21 cellular contexts compared by ENCODE assay signal in genomic region chr6:10431423-10432164, GRCh38. TPM values are rescaled to one million over a fixed set of nuclear protein-coding genes. Genes with fewer than 3 reads are reported as not detected.
DNase-seq lines count a peak whose midpoint lies in the region; ATAC-seq and TF ChIP-seq lines count a peak whose summit lies in the region.
"Had no signal": no experiment of that assay in that cellular context is flagged by ENCODE, and none has a peak within 500 bp of the region (broad histone marks: within the 10 kb centered on the region; RNA-seq: fewer than 3 reads in every experiment).

No MANE protein-coding gene starts in this region.

- H4K8ac ChIP-seq in neuronal stem cell (ENCODE audit: low read depth, low read length): no peak overlapping the region

- no peak overlapping the region for H3K23ac ChIP-seq in neuronal stem cell (ENCODE audit: low read depth, low read length, poor library complexity)

- no peak overlapping the region for H3K27ac Mint-ChIP-seq in endodermal cell
- H3K27ac Mint-ChIP-seq: activated CD8-positive, alpha-beta T cell treated with anti-CD3 and anti-CD28 coated beads for 36 hours; CD4-positive, CD25-positive, alpha-beta regulatory T cell; natural killer cell; T-helper 17 cell had no signal

- no peaks in the 10 kb centered on the region for H3K36me3 Mint-ChIP-seq in endodermal cell (ENCODE audit: low read depth)
- H3K36me3 Mint-ChIP-seq: CD4-positive, CD25-positive, alpha-beta regulatory T cell; natural killer cell had no signal

- in situ Hi-C loops in GM23248 (cut with MboI): no loop called here

- no peak for TF ChIP-seq POLR2A in breast epithelium (IDR thresholded peaks at IDR 0.05)

- H3K9me3 ChIP-seq in GM23248 (ENCODE audit: low read depth) (no peaks in the 10 kb centered on the region), breast epithelium (no peaks in the 10 kb centered on the region), lung (ENCODE audit: control insufficient read depth in 2 of 2, insufficient read depth in 1 of 2, low read length in 1 of 2) (no peaks in the 10 kb centered on the region), neuronal stem cell (replicated peaks in 1 of 2; ENCODE audit: control insufficient read depth in 2 of 2, insufficient read depth in 1 of 2, low read depth in 1 of 2, low read length in 2 of 2) (no peaks in the 10 kb centered on the region), endodermal cell (ENCODE audit: control insufficient read depth, low read length) (no peaks in the 10 kb centered on the region), right cardiac atrium (ENCODE audit: control insufficient read depth, low read length) (no peaks in the 10 kb centered on the region)
- H3K9me3 ChIP-seq: gastrocnemius medialis, pancreas, sigmoid colon, SJCRH30, suprapubic skin had no signal

- no peaks in the 10 kb centered on the region for H3K9me3 Mint-ChIP-seq in endodermal cell
- H3K9me3 Mint-ChIP-seq: activated CD8-positive, alpha-beta T cell treated with anti-CD3 and anti-CD28 coated beads for 36 hours; CD4-positive, CD25-positive, alpha-beta regulatory T cell; natural killer cell had no signal

- H2AFZ ChIP-seq in GM23248: peak overlapping the region; percentile 26; the same call in 1 of the 2 replicates
- no peak overlapping the region for H2AFZ ChIP-seq in neuronal stem cell (ENCODE audit: low read length)

- H3K9ac ChIP-seq in GM23248: no peak overlapping the region
- no peak overlapping the region for H3K9ac ChIP-seq in neuronal stem cell (ENCODE audit: low read depth, low read length, poor library complexity)
- no peak overlapping the region for H3K9ac ChIP-seq in endodermal cell (ENCODE audit: extremely low read depth, low read length, poor library complexity, severe bottlenecking)

- no peak overlapping the region for H2BK120ac ChIP-seq in neuronal stem cell (ENCODE audit: low read depth, low read length)

- H3K27me3 Mint-ChIP-seq in endodermal cell (ENCODE audit: insufficient read depth): peaks cover 60% of the 10 kb centered on the region

- TF ChIP-seq CTCF in breast epithelium (IDR thresholded peaks at IDR 0.05) (no peak), lung (IDR thresholded peaks at IDR 0.05; ENCODE audit: control extremely low read depth, extremely low read depth) (no peak), endodermal cell (conservative IDR thresholded peaks at IDR 0.05) (no peak)

- no peaks in the 10 kb centered on the region for H3K79me2 ChIP-seq in GM23248 (ENCODE audit: insufficient read depth)

- H3K27ac ChIP-seq in GM23248: no peak overlapping the region
- peak overlapping the region; percentile 63 to 85 for H3K27ac ChIP-seq in breast epithelium
- H3K27ac ChIP-seq in lung (ENCODE audit: low read depth in 1 of 2, low read length in 1 of 2): no peak overlapping the region
- H3K27ac ChIP-seq in neuronal stem cell (replicated peaks; ENCODE audit: low read length): no peak overlapping the region
- H3K27ac ChIP-seq in endodermal cell (ENCODE audit: low read depth, low read length): no peak overlapping the region
- no peak overlapping the region for H3K27ac ChIP-seq in right cardiac atrium (ENCODE audit: low read length)
- H3K27ac ChIP-seq: cardiac muscle cell, gastrocnemius medialis, pancreas, sigmoid colon, SJCRH30, suprapubic skin had no signal

- H2BK5ac ChIP-seq in neuronal stem cell (ENCODE audit: low read length): no peak overlapping the region

- ATAC-seq in lung (ENCODE audit: insufficient read depth, low FRiP score) (no peak), right cardiac atrium (no peak), HG02623 (IDR thresholded peaks at IDR 0.05; ENCODE audit: unreplicated experiment) (no peak)
- ATAC-seq: activated CD8-positive, alpha-beta T cell treated with anti-CD3 and anti-CD28 coated beads for 36 hours; gastrocnemius medialis; natural killer cell; pancreas; T-helper 17 cell had no signal

- H3K79me1 ChIP-seq in neuronal stem cell (ENCODE audit: low read depth, low read length): no peaks in the 10 kb centered on the region

- H3K4me3 Mint-ChIP-seq in endodermal cell: no peak overlapping the region
- H3K4me3 Mint-ChIP-seq: activated CD8-positive, alpha-beta T cell treated with anti-CD3 and anti-CD28 coated beads for 36 hours; CD4-positive, CD25-positive, alpha-beta regulatory T cell; natural killer cell; T-helper 17 cell had no signal

- no peak overlapping the region for H2AK5ac ChIP-seq in neuronal stem cell (ENCODE audit: low read depth, low read length)

- H3F3A ChIP-seq in GM23248 (ENCODE audit: insufficient read depth): no peaks in the 10 kb centered on the region

- H3K4me3 ChIP-seq in GM23248 (no peak overlapping the region), breast epithelium (no peak overlapping the region), lung (no peak overlapping the region), neuronal stem cell (ENCODE audit: low read length in 2 of 2) (no peak overlapping the region), endodermal cell (ENCODE audit: low read length) (no peak overlapping the region), right cardiac atrium (ENCODE audit: low read length) (no peak overlapping the region)
- H3K4me3 ChIP-seq: cardiac muscle cell, gastrocnemius medialis, pancreas, sigmoid colon, SJCRH30, suprapubic skin had no signal

- H2BK12ac ChIP-seq in neuronal stem cell (ENCODE audit: low read length): no peak overlapping the region

- H3K27me3 ChIP-seq in GM23248 (replicated peaks; ENCODE audit: insufficient read depth) (no peaks in the 10 kb centered on the region), breast epithelium (no peaks in the 10 kb centered on the region), lung (ENCODE audit: control insufficient read depth, insufficient read depth) (no peaks in the 10 kb centered on the region), neuronal stem cell (ENCODE audit: control insufficient read depth in 3 of 3, insufficient read depth in 3 of 3, low read depth in 1 of 3, low read length in 3 of 3) (peaks cover 0 to 21% (median 10%) of the 10 kb centered on the region in 3 experiments), endodermal cell (ENCODE audit: control insufficient read depth, insufficient read depth, low read length, poor library complexity, severe bottlenecking) (peaks cover 35% of the 10 kb centered on the region), right cardiac atrium (ENCODE audit: control insufficient read depth, insufficient read depth) (no peaks in the 10 kb centered on the region)
- H3K27me3 ChIP-seq: SJCRH30, suprapubic skin had no signal

- no peak overlapping the region for H4K91ac ChIP-seq in neuronal stem cell (ENCODE audit: low read depth, low read length, poor library complexity)

- DNase-seq in GM23248 (no peak), NCI-H69 (lab: John Stamatoyannopoulos, UW) (peak; percentile 74), breast epithelium (ENCODE audit: low spot score in 2 of 2) (peak in 1 of 2 donors; percentile 30), lung (ENCODE audit: low spot score) (peak; percentile 14), neuronal stem cell (ENCODE audit: low spot score) (no peak), endodermal cell (no peak), right cardiac atrium (no peak)
- DNase-seq: activated CD8-positive, alpha-beta T cell treated with anti-CD3 and anti-CD28 coated beads for 36 hours; CD4-positive, CD25-positive, alpha-beta regulatory T cell; gastrocnemius medialis; natural killer cell; NCI-H1105 treated with DMSO at 0.1 percent for 48 hours; NCI-H2171; pancreas; sigmoid colon; T-helper 17 cell had no signal

- H3K14ac ChIP-seq in neuronal stem cell (ENCODE audit: low read length): no peak overlapping the region

- H3K36me3 ChIP-seq in GM23248 (ENCODE audit: low read depth): no peaks in the 10 kb centered on the region
- H3K36me3 ChIP-seq in breast epithelium: no peaks in the 10 kb centered on the region
- no peaks in the 10 kb centered on the region for H3K36me3 ChIP-seq in lung (ENCODE audit: control insufficient read depth in 2 of 2, insufficient read depth in 2 of 2, low read length in 2 of 2)
- H3K36me3 ChIP-seq in neuronal stem cell (replicated peaks in 1 of 2; ENCODE audit: control insufficient read depth in 2 of 2, insufficient read depth in 2 of 2, low read length in 2 of 2): no peaks in the 10 kb centered on the region
- no peaks in the 10 kb centered on the region for H3K36me3 ChIP-seq in endodermal cell (ENCODE audit: control insufficient read depth, insufficient read depth, low read length)
- H3K36me3 ChIP-seq: cardiac muscle cell, gastrocnemius medialis, pancreas, sigmoid colon, SJCRH30, suprapubic skin had no signal

- no peaks in the 10 kb centered on the region for H3K9me2 ChIP-seq in GM23248 (ENCODE audit: insufficient read depth)

- H3K4me2 ChIP-seq in GM23248 (ENCODE audit: unreplicated experiment) (no peak overlapping the region), neuronal stem cell (ENCODE audit: insufficient read depth, low read length, poor library complexity, severe bottlenecking) (no peak overlapping the region)

- no peak overlapping the region for H3K4ac ChIP-seq in neuronal stem cell (ENCODE audit: low read length)

- WGBS in GM23248 (ENCODE audit: low coverage in 1 of 2, low lambda C conversion rate in 2 of 2, missing lambda C conversion rate in 2 of 2), 2 experiments: 72 to 77% methylated on average over 7 of the region's 7 CpGs
- WGBS in lung, 2 donors: 81 to 85% methylated on average over 7 of the region's 7 CpGs
- WGBS in neuronal stem cell (ENCODE audit: extremely low coverage in 2 of 2, insufficient read length in 2 of 2, insufficient replicate concordance in 1 of 2), 2 donors: no CpG with 5 or more reads among the region's 7 CpGs
- 88 to 93% methylated on average over 6 to 7 of the region's 7 CpGs for WGBS in endodermal cell (ENCODE audit: insufficient coverage in 1 of 2, insufficient read length in 1 of 2), 2 experiments
- 75% methylated on average over 7 of the region's 7 CpGs for WGBS in right cardiac atrium

- no peaks in the 10 kb centered on the region for H4K20me1 ChIP-seq in GM23248 (ENCODE audit: insufficient read depth)

- peaks cover 12% of the 10 kb centered on the region for H3K4me1 Mint-ChIP-seq in endodermal cell

- peaks cover 9% of the 10 kb centered on the region; the same call in 1 of the 2 replicates for H3K4me1 ChIP-seq in GM23248 (ENCODE audit: insufficient read depth)
- peaks cover 0 to 3% of the 10 kb centered on the region in 2 donors for H3K4me1 ChIP-seq in breast epithelium
- H3K4me1 ChIP-seq in lung (ENCODE audit: control insufficient read depth in 2 of 2, insufficient read depth in 2 of 2, low read length in 2 of 2): no peaks in the 10 kb centered on the region
- peaks cover 0 to under 1% of the 10 kb centered on the region in 2 donors for H3K4me1 ChIP-seq in neuronal stem cell (ENCODE audit: control insufficient read depth in 2 of 2, insufficient read depth in 1 of 2, low read depth in 1 of 2, low read length in 2 of 2)
- H3K4me1 ChIP-seq in endodermal cell (ENCODE audit: control insufficient read depth, insufficient read depth, low read length): no peaks in the 10 kb centered on the region
- H3K4me1 ChIP-seq in right cardiac atrium (ENCODE audit: control insufficient read depth, insufficient read depth, low read length): no peaks in the 10 kb centered on the region
- H3K4me1 ChIP-seq: gastrocnemius medialis, pancreas, SJCRH30 had no signal

- no peak overlapping the region for H2BK15ac ChIP-seq in neuronal stem cell (ENCODE audit: low read length)

- intact Hi-C loops in breast epithelium (cut with DNase I; ENCODE audit: low total_unique reads) (no loop called here), right cardiac atrium (cut with DNase I) (loop anchor here in 3 of 4 donors (5.0 to 10.0 kb wide), 2 partner anchors 1444 to 1447 kb away; no protein-coding TSS in a partner anchor)

- no peak overlapping the region for H3K18ac ChIP-seq in neuronal stem cell (ENCODE audit: low read length)

RNA-seq across cellular contexts. Expression of gene TFAP2A, which starts 16.7 kb away (rescaled TPM):
- total RNA-seq in GM23248 (2014; rRNA removed; shearing (Covaris generic)): 1.9 and 2.5 TPM in 2 replicates
- polyA plus RNA-seq in GM23248 (2016; fragmentation: Nextera tagmentation; extraction: Ambion mirVana) (7.2 and 8.4 TPM in 2 replicates), lung (under 1 TPM; 0.55 to 0.73 TPM), right cardiac atrium (0.57 TPM)
- total RNA-seq in breast epithelium (10 to 100 TPM in 2 of 3 donors, not detected in 1; 25.2 to 46.0 TPM), lung (1 to 10 TPM in 1 of 2 donors, under 1 TPM in 1; 0.14 to 2.7 TPM), endodermal cell (under 1 TPM; 0.51 to 0.69 TPM), right cardiac atrium (1 to 10 TPM in 2 of 4 donors, under 1 TPM in 2; 0.53 to 1.6 (median 0.92) TPM)
- polyA plus RNA-seq in neuronal stem cell (2013, experiment 1 of 2): 0.53 TPM
- 0.54 TPM for polyA plus RNA-seq in neuronal stem cell (2013, experiment 2 of 2)
- 39.2 TPM for polyA plus RNA-seq in endodermal cell (2013, experiment 1 of 2)
- 32.0 TPM for polyA plus RNA-seq in endodermal cell (2013, experiment 2 of 2)
- total RNA-seq: activated CD8-positive, alpha-beta T cell treated with anti-CD3 and anti-CD28 coated beads for 36 hours; cardiac muscle cell; CD4-positive, CD25-positive, alpha-beta regulatory T cell; endothelial cell of umbilical vein; gastrocnemius medialis; natural killer cell had no signal
- polyA plus RNA-seq: CD4-positive, CD25-positive, alpha-beta regulatory T cell had no signal

Comparison
In these comparisons a context has a peak if more than half of its experiments do, and no peak if none do; other contexts are left out.
1. DNase-seq: peak in NCI-H69 (single experiment) and lung (single experiment); none in GM23248 (single experiment), neuronal stem cell (single experiment), endodermal cell (single experiment) and right cardiac atrium (0 of 3).
2. H3K27ac ChIP-seq: peak in breast epithelium (2 of 2); none in GM23248 (single experiment), lung (0 of 2), neuronal stem cell (single experiment), endodermal cell (single experiment) and right cardiac atrium (single experiment).